ENCODE assay signal across 8 cellular contexts in genomic region chr20:577167-577791, GRCh38. TPM values are rescaled to one million over a fixed set of nuclear protein-coding genes. Genes with fewer than 3 reads are reported as not detected.
A peak's percentile ranks its signal among the peaks of the same experiment; 100 is the strongest.
DNase-seq lines count a peak whose midpoint lies in the region; ATAC-seq, FAIRE-seq and TF ChIP-seq lines count a peak whose summit lies in the region.

No MANE protein-coding gene starts in this region.

- TF ChIP-seq RAD21 in K562 (CRISPR knock-in tag; conservative IDR thresholded peaks at IDR 0.05 in 1 of 2, IDR thresholded peaks at IDR 0.05 in 1 of 2) = no peak

- H3K4me1 ChIP-seq in K562 (replicated peaks in 1 of 2; ENCODE audit: control insufficient read depth in 2 of 2, insufficient read depth in 2 of 2, low read length in 2 of 2) = peaks cover 7 to 8% of the 10 kb centered on the region in 2 experiments; a peak in 4 of 5 replicates

- H2AFZ ChIP-seq in K562 (ENCODE audit: low read depth, low read length) = peak overlapping the region; percentile 100

- no peaks in the 10 kb centered on the region for H4K20me1 ChIP-seq in K562 (replicated peaks; ENCODE audit: control insufficient read depth, insufficient read depth, low read length)

- peaks cover 0 to 4% of the 10 kb centered on the region in 2 experiments; a peak in 1 of 5 replicates for H3K27me3 ChIP-seq in K562 (ENCODE audit: control insufficient read depth in 2 of 2, insufficient read depth in 2 of 2, low read length in 2 of 2)

- WGBS in K562 (ENCODE audit: insufficient coverage, low coverage, missing lambda C conversion rate) = 18% methylated on average over 11 of the region's 12 CpGs

- DNase-seq in NCI-H1694 treated with DMSO at 0.1 percent for 48 hours (lab: John Stamatoyannopoulos, UW) (peak; percentile 24), NCI-H1694 (lab: John Stamatoyannopoulos, UW) (no peak), NCI-H524 (lab: John Stamatoyannopoulos, UW) (peak; percentile 97 to 98), K562 (ENCODE audit: extremely low read depth in 1 of 4, low spot score in 3 of 4) (peak; percentile 58 to 77 (median 61)), progenitor cell of endocrine pancreas (ENCODE audit: low spot score, unreplicated experiment) (no peak), DMS153 treated with DMSO at 0.1 percent for 48 hours (lab: John Stamatoyannopoulos, UW; ENCODE audit: unreplicated experiment) (no peak), head of caudate nucleus (no peak)
- no peak for DNase-seq in stimulated activated CD4-positive, alpha-beta T cell treated with anti-CD3 and anti-CD28 coated beads, Interleukin-2, amount 100 ng/mL, for 24 hours

- ATAC-seq in K562 = peak; percentile 91

- H3K27ac Mint-ChIP-seq in progenitor cell of endocrine pancreas = no peak overlapping the region

- no peaks in the 10 kb centered on the region for H3K36me3 Mint-ChIP-seq in progenitor cell of endocrine pancreas (ENCODE audit: insufficient read depth)

- H3K27me3 Mint-ChIP-seq in progenitor cell of endocrine pancreas = peaks cover 21% of the 10 kb centered on the region

- FAIRE-seq in K562 (lab: Jason Lieb, UNC) = peak; percentile 89

- in situ Hi-C loops in K562 (cut with MboI) = no loop called here

- intact Hi-C loops in K562 (cut with micrococcal nuclease) (no loop called here), head of caudate nucleus (cut with DNase I) (no loop called here)

- no peaks in the 10 kb centered on the region for H3K9me3 ChIP-seq in K562 (replicated peaks; ENCODE audit: control insufficient read depth, insufficient read depth, low read depth, low read length)

- no peak overlapping the region for H3K4me3 ChIP-seq in K562

- peak overlapping the region; percentile 8 to 33; a peak in 2 of 4 replicates for H3K9ac ChIP-seq in K562 (ENCODE audit: insufficient read depth in 1 of 2, low read depth in 2 of 2, low read length in 2 of 2)

- H3K4me2 ChIP-seq in K562 (ENCODE audit: insufficient read depth, low read length) = peak overlapping the region; percentile 85

- no peaks in the 10 kb centered on the region for H3K9me1 ChIP-seq in K562 (ENCODE audit: control insufficient read depth, insufficient read depth, low read length)

- no peaks in the 10 kb centered on the region for H3K36me3 ChIP-seq in K562 (ENCODE audit: control insufficient read depth, insufficient read depth, low read length)

- TF ChIP-seq CTCF in K562 (IDR thresholded peaks at IDR 0.05 in 2 of 3, conservative IDR thresholded peaks at IDR 0.05 in 1 of 3; ENCODE audit: insufficient read depth in 2 of 3, low read depth in 1 of 3, low read length in 3 of 3) (peak; percentile 49 to 64 (median 59)), progenitor cell of endocrine pancreas (IDR thresholded peaks at IDR 0.05; ENCODE audit: unreplicated experiment) (peak; percentile 48)

- H3K4me3 Mint-ChIP-seq in progenitor cell of endocrine pancreas (ENCODE audit: low read depth) = no peak overlapping the region

- CTCF ChIA-PET in K562 (lab: Yijun Ruan, JAX; ENCODE audit: low intra/inter-chr PET ratio) = no interaction called here

- no peak for TF ChIP-seq EP300 in K562 (IDR thresholded peaks at IDR 0.05; ENCODE audit: low read length)

- H3K9me3 Mint-ChIP-seq in progenitor cell of endocrine pancreas (ENCODE audit: low read depth) = no peaks in the 10 kb centered on the region

- BruUV-seq in K562 (replicated peaks; lab: Mats Ljungman, UMichigan) = no TSS peak

- POLR2A ChIA-PET in K562 (lab: Yijun Ruan, JAX) = interaction anchor here (0.6 to 1.1 kb wide), 5 partner anchors 9 to 72 kb away, joined by 3 to 4 read pairs (median 3); no protein-coding TSS in a partner anchor

- TF ChIP-seq POLR2A in K562 (conservative IDR thresholded peaks at IDR 0.05) = no peak

- H3K79me2 ChIP-seq in K562 (ENCODE audit: control insufficient read depth, insufficient read depth, low read length) = no peaks in the 10 kb centered on the region

- peaks cover 5% of the 10 kb centered on the region for H3K4me1 Mint-ChIP-seq in progenitor cell of endocrine pancreas (ENCODE audit: low read depth)

- peak overlapping the region; percentile 55; the same call in 2 of the 3 replicates for H3K27ac ChIP-seq in K562 (ENCODE audit: extremely low read depth, low read depth, low read length)

TF ChIP-seq in K562, 482 proteins besides CTCF, POLR2A, EP300 and RAD21 (continues in another document):
- no peak for TF ChIP-seq ZNF24 (IDR thresholded peaks at IDR 0.05)
- no peak for TF ChIP-seq ZNF282 (CRISPR knock-in tag; IDR thresholded peaks at IDR 0.05)
- TF ChIP-seq CHD2 (IDR thresholded peaks at IDR 0.05; ENCODE audit: low read depth, low read length) = no peak
- TF ChIP-seq MCM2 (IDR thresholded peaks at IDR 0.05; ENCODE audit: low read depth) = no peak
- no peak for TF ChIP-seq ZNF699 (CRISPR knock-in tag; IDR thresholded peaks at IDR 0.05; ENCODE audit: insufficient replicate concordance)
- TF ChIP-seq ZBTB49 (CRISPR knock-in tag; IDR thresholded peaks at IDR 0.05; ENCODE audit: borderline replicate concordance) = no peak

RNA-seq across cellular contexts. Expression of gene TCF15, which starts 32.8 kb away (rescaled TPM):
- total RNA-seq in K562 (2011; cell fraction: chromatin; rRNA removed; ENCODE audit: low replicate concordance) = 0.79 and 1.6 TPM in 2 replicates
- 1.6 and 2.0 TPM in 2 replicates for total RNA-seq in K562 (2011; cell fraction: nucleolus; rRNA removed)
- 1.6 and 1.8 TPM in 2 replicates for total RNA-seq in K562 (2011; cell fraction: nucleoplasm; rRNA removed)
- total RNA-seq in K562 (2014; rRNA removed) = 2.3 and 4.4 TPM in 2 replicates
- total RNA-seq in K562 (2014; rRNA removed; fragmentation: Illumina TruSeq; extraction: Trizol) = 0.96 and 1.2 TPM in 2 replicates
- 1.2 and 2.0 TPM in 2 replicates for total RNA-seq in K562 (2015; rRNA removed; fragmentation: Illumina TruSeq; extraction: Trizol)
- 3.8 and 5.0 TPM in 2 replicates for total RNA-seq in K562 (2021)
- polyA plus RNA-seq in K562 (2011; rRNA removed) = 0.93 and 1.7 TPM in 2 replicates
- polyA plus RNA-seq in K562 (2011; cell fraction: cytosol; rRNA removed) = 1.8 and 4.0 TPM in 2 replicates
- 2.4 and 2.7 TPM in 2 replicates for polyA plus RNA-seq in K562 (2011; cell fraction: nucleus; rRNA removed)
- 2.4 and 2.8 TPM in 2 replicates for polyA plus RNA-seq in K562 (2012)
- 0.62 and 0.98 TPM in 2 replicates for polyA plus RNA-seq in K562 (2014; fragmentation: Illumina TruSeq; extraction: Trizol)
- polyA plus RNA-seq in K562 (2014; fragmentation: Nextera tagmentation; extraction: Ambion mirVana) = under 1 TPM; 0.04 to 0.13 TPM
- polyA plus RNA-seq in K562 (2014; rRNA removed) = 4.2 and 4.5 TPM in 2 replicates
- polyA minus RNA-seq in K562 (2011; rRNA and poly(A)+ RNA removed) = 0.28 and 0.33 TPM in 2 replicates
- polyA minus RNA-seq in K562 (2011; cell fraction: cytosol; rRNA and poly(A)+ RNA removed) = 0.57 and 2.8 TPM in 2 replicates
- 1.1 and 1.2 TPM in 2 replicates for polyA minus RNA-seq in K562 (2011; cell fraction: nucleus; rRNA and poly(A)+ RNA removed)
- total RNA-seq in progenitor cell of endocrine pancreas = not detected in 2 replicates

RNA-seq across cellular contexts. Expression of gene CSNK2A1, which starts 33.7 kb away (rescaled TPM):
- total RNA-seq in K562 (2011; cell fraction: chromatin; rRNA removed; ENCODE audit: low replicate concordance) = 123 and 330 TPM in 2 replicates
- total RNA-seq in K562 (2011; cell fraction: nucleolus; rRNA removed) = 74.4 and 84.6 TPM in 2 replicates
- 187 and 322 TPM in 2 replicates for total RNA-seq in K562 (2011; cell fraction: nucleoplasm; rRNA removed)
- total RNA-seq in K562 (2014; rRNA removed) = 81.4 and 88.5 TPM in 2 replicates
- total RNA-seq in K562 (2014; rRNA removed; fragmentation: Illumina TruSeq; extraction: Trizol) = 149 and 152 TPM in 2 replicates
- total RNA-seq in K562 (2015; rRNA removed; fragmentation: Illumina TruSeq; extraction: Trizol) = 141 and 156 TPM in 2 replicates
- total RNA-seq in K562 (2021) = 144 and 150 TPM in 2 replicates
- 103 and 145 TPM in 2 replicates for polyA plus RNA-seq in K562 (2011; rRNA removed)
- polyA plus RNA-seq in K562 (2011; cell fraction: cytosol; rRNA removed) = 87.8 and 148 TPM in 2 replicates
- 75.9 and 131 TPM in 2 replicates for polyA plus RNA-seq in K562 (2011; cell fraction: nucleus; rRNA removed)
- polyA plus RNA-seq in K562 (2012) = 89.9 and 106 TPM in 2 replicates
- polyA plus RNA-seq in K562 (2014; fragmentation: Illumina TruSeq; extraction: Trizol) = 188 and 251 TPM in 2 replicates
- polyA plus RNA-seq in K562 (2014; fragmentation: Nextera tagmentation; extraction: Ambion mirVana) = 100 to 1,000 TPM in 1 of 2 experiments, 10 to 100 TPM in 1; 71.0 to 101 TPM
- polyA plus RNA-seq in K562 (2014; rRNA removed) = 77.0 and 98.4 TPM in 2 replicates
- 231 and 302 TPM in 2 replicates for polyA minus RNA-seq in K562 (2011; rRNA and poly(A)+ RNA removed)
- polyA minus RNA-seq in K562 (2011; cell fraction: cytosol; rRNA and poly(A)+ RNA removed) = 105 and 130 TPM in 2 replicates
- polyA minus RNA-seq in K562 (2011; cell fraction: nucleus; rRNA and poly(A)+ RNA removed) = 58.4 and 139 TPM in 2 replicates
- total RNA-seq in progenitor cell of endocrine pancreas = 175 and 185 TPM in 2 replicates

Comparison
In these comparisons a context has a peak if more than half of its experiments do, and no peak if none do; other contexts are left out.
1. DNase-seq: peak in NCI-H1694 treated with DMSO at 0.1 percent for 48 hours (single experiment), NCI-H524 (2 of 2) and K562 (4 of 4); none in NCI-H1694 (single experiment), progenitor cell of endocrine pancreas (single experiment), DMS153 treated with DMSO at 0.1 percent for 48 hours (single experiment), stimulated activated CD4-positive, alpha-beta T cell treated with anti-CD3 and anti-CD28 coated beads, Interleukin-2, amount 100 ng/mL, for 24 hours (0 of 2) and head of caudate nucleus (0 of 42).